1 cellular context compared by ENCODE assay signal in genomic region chr3:58173670-58174472, GRCh38.
TF ChIP-seq lines count a peak whose summit lies in the region.

No MANE protein-coding gene starts in this region.

TF ChIP-seq in HepG2, 621 proteins besides CTCF, POLR2A, EP300 and RAD21 (continued from another document and continues in another):
- TF ChIP-seq, protein P1, sequence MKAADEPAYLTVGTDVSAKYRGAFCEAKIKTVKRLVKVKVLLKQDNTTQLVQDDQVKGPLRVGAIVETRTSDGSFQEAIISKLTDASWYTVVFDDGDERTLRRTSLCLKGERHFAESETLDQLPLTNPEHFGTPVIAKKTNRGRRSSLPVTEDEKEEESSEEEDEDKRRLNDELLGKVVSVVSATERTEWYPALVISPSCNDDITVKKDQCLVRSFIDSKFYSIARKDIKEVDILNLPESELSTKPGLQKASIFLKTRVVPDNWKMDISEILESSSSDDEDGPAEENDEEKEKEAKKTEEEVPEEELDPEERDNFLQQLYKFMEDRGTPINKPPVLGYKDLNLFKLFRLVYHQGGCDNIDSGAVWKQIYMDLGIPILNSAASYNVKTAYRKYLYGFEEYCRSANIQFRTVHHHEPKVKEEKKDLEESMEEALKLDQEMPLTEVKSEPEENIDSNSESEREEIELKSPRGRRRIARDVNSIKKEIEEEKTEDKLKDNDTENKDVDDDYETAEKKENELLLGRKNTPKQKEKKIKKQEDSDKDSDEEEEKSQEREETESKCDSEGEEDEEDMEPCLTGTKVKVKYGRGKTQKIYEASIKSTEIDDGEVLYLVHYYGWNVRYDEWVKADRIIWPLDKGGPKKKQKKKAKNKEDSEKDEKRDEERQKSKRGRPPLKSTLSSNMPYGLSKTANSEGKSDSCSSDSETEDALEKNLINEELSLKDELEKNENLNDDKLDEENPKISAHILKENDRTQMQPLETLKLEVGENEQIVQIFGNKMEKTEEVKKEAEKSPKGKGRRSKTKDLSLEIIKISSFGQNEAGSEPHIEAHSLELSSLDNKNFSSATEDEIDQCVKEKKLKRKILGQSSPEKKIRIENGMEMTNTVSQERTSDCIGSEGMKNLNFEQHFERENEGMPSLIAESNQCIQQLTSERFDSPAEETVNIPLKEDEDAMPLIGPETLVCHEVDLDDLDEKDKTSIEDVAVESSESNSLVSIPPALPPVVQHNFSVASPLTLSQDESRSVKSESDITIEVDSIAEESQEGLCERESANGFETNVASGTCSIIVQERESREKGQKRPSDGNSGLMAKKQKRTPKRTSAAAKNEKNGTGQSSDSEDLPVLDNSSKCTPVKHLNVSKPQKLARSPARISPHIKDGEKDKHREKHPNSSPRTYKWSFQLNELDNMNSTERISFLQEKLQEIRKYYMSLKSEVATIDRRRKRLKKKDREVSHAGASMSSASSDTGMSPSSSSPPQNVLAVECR (CRISPR knock-in tag; IDR thresholded peaks at IDR 0.05; ENCODE audit: borderline replicate concordance): peak; percentile 65; the same call in 1 of the 2 replicates
- no peak for TF ChIP-seq HIVEP1 (CRISPR knock-in tag; IDR thresholded peaks at IDR 0.05)
- TF ChIP-seq ZNF136 (CRISPR knock-in tag; IDR thresholded peaks at IDR 0.05; ENCODE audit: low read depth): no peak; the same call in 1 of the 2 replicates
- TF ChIP-seq ZSCAN9 (CRISPR knock-in tag; IDR thresholded peaks at IDR 0.05; ENCODE audit: borderline replicate concordance): no peak
- TF ChIP-seq, protein P2, sequence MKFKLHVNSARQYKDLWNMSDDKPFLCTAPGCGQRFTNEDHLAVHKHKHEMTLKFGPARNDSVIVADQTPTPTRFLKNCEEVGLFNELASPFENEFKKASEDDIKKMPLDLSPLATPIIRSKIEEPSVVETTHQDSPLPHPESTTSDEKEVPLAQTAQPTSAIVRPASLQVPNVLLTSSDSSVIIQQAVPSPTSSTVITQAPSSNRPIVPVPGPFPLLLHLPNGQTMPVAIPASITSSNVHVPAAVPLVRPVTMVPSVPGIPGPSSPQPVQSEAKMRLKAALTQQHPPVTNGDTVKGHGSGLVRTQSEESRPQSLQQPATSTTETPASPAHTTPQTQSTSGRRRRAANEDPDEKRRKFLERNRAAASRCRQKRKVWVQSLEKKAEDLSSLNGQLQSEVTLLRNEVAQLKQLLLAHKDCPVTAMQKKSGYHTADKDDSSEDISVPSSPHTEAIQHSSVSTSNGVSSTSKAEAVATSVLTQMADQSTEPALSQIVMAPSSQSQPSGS (CRISPR knock-in tag; IDR thresholded peaks at IDR 0.05): peak; percentile 32; the same call in 1 of the 2 replicates
- no peak for TF ChIP-seq NFIB (CRISPR knock-in tag; IDR thresholded peaks at IDR 0.05; ENCODE audit: borderline replicate concordance)
- TF ChIP-seq ZFP36L1 (CRISPR knock-in tag; IDR thresholded peaks at IDR 0.05): peak; percentile 50; the same call in 1 of the 2 replicates
- TF ChIP-seq, protein P3, sequence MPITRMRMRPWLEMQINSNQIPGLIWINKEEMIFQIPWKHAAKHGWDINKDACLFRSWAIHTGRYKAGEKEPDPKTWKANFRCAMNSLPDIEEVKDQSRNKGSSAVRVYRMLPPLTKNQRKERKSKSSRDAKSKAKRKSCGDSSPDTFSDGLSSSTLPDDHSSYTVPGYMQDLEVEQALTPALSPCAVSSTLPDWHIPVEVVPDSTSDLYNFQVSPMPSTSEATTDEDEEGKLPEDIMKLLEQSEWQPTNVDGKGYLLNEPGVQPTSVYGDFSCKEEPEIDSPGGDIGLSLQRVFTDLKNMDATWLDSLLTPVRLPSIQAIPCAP (CRISPR knock-in tag; IDR thresholded peaks at IDR 0.05; ENCODE audit: low read depth): no peak
- peak; percentile 70; the same call in 1 of the 2 replicates for TF ChIP-seq ZNF776 (CRISPR knock-in tag; IDR thresholded peaks at IDR 0.05)
- peak; percentile 33; the same call in 1 of the 2 replicates for TF ChIP-seq SMC3 (IDR thresholded peaks at IDR 0.05; ENCODE audit: low read length)
- TF ChIP-seq, protein P4, sequence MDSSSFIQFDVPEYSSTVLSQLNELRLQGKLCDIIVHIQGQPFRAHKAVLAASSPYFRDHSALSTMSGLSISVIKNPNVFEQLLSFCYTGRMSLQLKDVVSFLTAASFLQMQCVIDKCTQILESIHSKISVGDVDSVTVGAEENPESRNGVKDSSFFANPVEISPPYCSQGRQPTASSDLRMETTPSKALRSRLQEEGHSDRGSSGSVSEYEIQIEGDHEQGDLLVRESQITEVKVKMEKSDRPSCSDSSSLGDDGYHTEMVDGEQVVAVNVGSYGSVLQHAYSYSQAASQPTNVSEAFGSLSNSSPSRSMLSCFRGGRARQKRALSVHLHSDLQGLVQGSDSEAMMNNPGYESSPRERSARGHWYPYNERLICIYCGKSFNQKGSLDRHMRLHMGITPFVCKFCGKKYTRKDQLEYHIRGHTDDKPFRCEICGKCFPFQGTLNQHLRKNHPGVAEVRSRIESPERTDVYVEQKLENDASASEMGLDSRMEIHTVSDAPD (CRISPR knock-in tag; IDR thresholded peaks at IDR 0.05): no peak
- TF ChIP-seq ZMAT3 (CRISPR knock-in tag; conservative IDR thresholded peaks at IDR 0.05): 0 out of 2 replicates have a peak, but pooled peaks have one; percentile 66
- TF ChIP-seq ZNF552 (CRISPR knock-in tag; IDR thresholded peaks at IDR 0.05; ENCODE audit: borderline replicate concordance): no peak
- no peak for TF ChIP-seq MATR3 (CRISPR knock-in tag; IDR thresholded peaks at IDR 0.05)
- TF ChIP-seq MED1 (CRISPR knock-in tag; IDR thresholded peaks at IDR 0.05): peak; percentile 80
- TF ChIP-seq ZNF580 (CRISPR knock-in tag; IDR thresholded peaks at IDR 0.05; ENCODE audit: borderline replicate concordance, low read depth): no peak; the same call in 1 of the 2 replicates
- no peak for TF ChIP-seq ELF4 (CRISPR knock-in tag; IDR thresholded peaks at IDR 0.05; ENCODE audit: borderline replicate concordance)
- TF ChIP-seq ZFP37 (CRISPR knock-in tag; IDR thresholded peaks at IDR 0.05; ENCODE audit: borderline replicate concordance): no peak
- no peak for TF ChIP-seq SMARCC2 (IDR thresholded peaks at IDR 0.05)
- peak; percentile 84; the same call in 1 of the 2 replicates for TF ChIP-seq BRCA1 (CRISPR knock-in tag; IDR thresholded peaks at IDR 0.05)
- TF ChIP-seq RELA (CRISPR knock-in tag; IDR thresholded peaks at IDR 0.05): no peak
- 0 out of 2 replicates have a peak, but pooled peaks have one; percentile 34 for TF ChIP-seq ETV5 (CRISPR knock-in tag; IDR thresholded peaks at IDR 0.05; ENCODE audit: borderline replicate concordance)
- TF ChIP-seq ZNF234 (CRISPR knock-in tag; conservative IDR thresholded peaks at IDR 0.05): no peak
- TF ChIP-seq SOX13 (IDR thresholded peaks at IDR 0.05): no peak
- TF ChIP-seq SOX13 (CRISPR knock-in tag; conservative IDR thresholded peaks at IDR 0.05 in 1 of 2, IDR thresholded peaks at IDR 0.05 in 1 of 2): peak in 1 of 2 experiments; percentile 68; a peak in 2 of 4 replicates
- TF ChIP-seq ZNF484 (CRISPR knock-in tag; IDR thresholded peaks at IDR 0.05; ENCODE audit: borderline replicate concordance, low read depth): no peak
- TF ChIP-seq, protein P5, sequence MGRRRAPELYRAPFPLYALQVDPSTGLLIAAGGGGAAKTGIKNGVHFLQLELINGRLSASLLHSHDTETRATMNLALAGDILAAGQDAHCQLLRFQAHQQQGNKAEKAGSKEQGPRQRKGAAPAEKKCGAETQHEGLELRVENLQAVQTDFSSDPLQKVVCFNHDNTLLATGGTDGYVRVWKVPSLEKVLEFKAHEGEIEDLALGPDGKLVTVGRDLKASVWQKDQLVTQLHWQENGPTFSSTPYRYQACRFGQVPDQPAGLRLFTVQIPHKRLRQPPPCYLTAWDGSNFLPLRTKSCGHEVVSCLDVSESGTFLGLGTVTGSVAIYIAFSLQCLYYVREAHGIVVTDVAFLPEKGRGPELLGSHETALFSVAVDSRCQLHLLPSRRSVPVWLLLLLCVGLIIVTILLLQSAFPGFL (CRISPR knock-in tag; IDR thresholded peaks at IDR 0.05): no peak
- TF ChIP-seq, protein P6, sequence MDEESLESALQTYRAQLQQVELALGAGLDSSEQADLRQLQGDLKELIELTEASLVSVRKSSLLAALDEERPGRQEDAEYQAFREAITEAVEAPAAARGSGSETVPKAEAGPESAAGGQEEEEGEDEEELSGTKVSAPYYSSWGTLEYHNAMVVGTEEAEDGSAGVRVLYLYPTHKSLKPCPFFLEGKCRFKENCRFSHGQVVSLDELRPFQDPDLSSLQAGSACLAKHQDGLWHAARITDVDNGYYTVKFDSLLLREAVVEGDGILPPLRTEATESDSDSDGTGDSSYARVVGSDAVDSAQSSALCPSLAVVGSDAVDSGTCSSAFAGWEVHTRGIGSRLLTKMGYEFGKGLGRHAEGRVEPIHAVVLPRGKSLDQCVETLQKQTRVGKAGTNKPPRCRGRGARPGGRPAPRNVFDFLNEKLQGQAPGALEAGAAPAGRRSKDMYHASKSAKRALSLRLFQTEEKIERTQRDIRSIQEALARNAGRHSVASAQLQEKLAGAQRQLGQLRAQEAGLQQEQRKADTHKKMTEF (CRISPR knock-in tag; IDR thresholded peaks at IDR 0.05): 0 out of 2 replicates have a peak, but pooled peaks have one; percentile 53
- peak; percentile 74 for TF ChIP-seq RARA (CRISPR knock-in tag; IDR thresholded peaks at IDR 0.05)
- TF ChIP-seq ZNF660 (CRISPR knock-in tag; IDR thresholded peaks at IDR 0.05; ENCODE audit: borderline replicate concordance, low read depth): no peak
- TF ChIP-seq TOE1 (CRISPR knock-in tag; IDR thresholded peaks at IDR 0.05): no peak
- TF ChIP-seq ZFP90 (CRISPR knock-in tag; IDR thresholded peaks at IDR 0.05; ENCODE audit: borderline replicate concordance): peak; percentile 71; the same call in 1 of the 2 replicates
- no peak for TF ChIP-seq ZNF335 (CRISPR knock-in tag; IDR thresholded peaks at IDR 0.05)
- TF ChIP-seq THYN1 (CRISPR knock-in tag; IDR thresholded peaks at IDR 0.05; ENCODE audit: borderline replicate concordance, low read depth): no peak
- no peak for TF ChIP-seq HOXA9 (CRISPR knock-in tag; IDR thresholded peaks at IDR 0.05; ENCODE audit: borderline replicate concordance)
- TF ChIP-seq MAFF (IDR thresholded peaks at IDR 0.05; ENCODE audit: low read depth, low read length): no peak
- TF ChIP-seq, protein P7, sequence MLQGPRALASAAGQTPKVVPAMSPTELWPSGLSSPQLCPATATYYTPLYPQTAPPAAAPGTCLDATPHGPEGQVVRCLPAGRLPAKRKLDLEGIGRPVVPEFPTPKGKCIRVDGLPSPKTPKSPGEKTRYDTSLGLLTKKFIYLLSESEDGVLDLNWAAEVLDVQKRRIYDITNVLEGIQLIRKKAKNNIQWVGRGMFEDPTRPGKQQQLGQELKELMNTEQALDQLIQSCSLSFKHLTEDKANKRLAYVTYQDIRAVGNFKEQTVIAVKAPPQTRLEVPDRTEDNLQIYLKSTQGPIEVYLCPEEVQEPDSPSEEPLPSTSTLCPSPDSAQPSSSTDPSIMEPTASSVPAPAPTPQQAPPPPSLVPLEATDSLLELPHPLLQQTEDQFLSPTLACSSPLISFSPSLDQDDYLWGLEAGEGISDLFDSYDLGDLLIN (CRISPR knock-in tag; IDR thresholded peaks at IDR 0.05; ENCODE audit: borderline replicate concordance): no peak
- TF ChIP-seq ZBTB20 (CRISPR knock-in tag; IDR thresholded peaks at IDR 0.05; ENCODE audit: borderline replicate concordance, low read depth): peak; percentile 10; the same call in 1 of the 2 replicates
- peak; percentile 6 for TF ChIP-seq AGO2 (optimal IDR thresholded peaks at IDR 0.05; ENCODE audit: low read depth, low read length)
- no peak for TF ChIP-seq ZNF737 (CRISPR knock-in tag; IDR thresholded peaks at IDR 0.05; ENCODE audit: borderline replicate concordance)
- TF ChIP-seq HNRNPH1 (optimal IDR thresholded peaks at IDR 0.05; ENCODE audit: low read depth, low read length): no peak
- TF ChIP-seq, protein P8, sequence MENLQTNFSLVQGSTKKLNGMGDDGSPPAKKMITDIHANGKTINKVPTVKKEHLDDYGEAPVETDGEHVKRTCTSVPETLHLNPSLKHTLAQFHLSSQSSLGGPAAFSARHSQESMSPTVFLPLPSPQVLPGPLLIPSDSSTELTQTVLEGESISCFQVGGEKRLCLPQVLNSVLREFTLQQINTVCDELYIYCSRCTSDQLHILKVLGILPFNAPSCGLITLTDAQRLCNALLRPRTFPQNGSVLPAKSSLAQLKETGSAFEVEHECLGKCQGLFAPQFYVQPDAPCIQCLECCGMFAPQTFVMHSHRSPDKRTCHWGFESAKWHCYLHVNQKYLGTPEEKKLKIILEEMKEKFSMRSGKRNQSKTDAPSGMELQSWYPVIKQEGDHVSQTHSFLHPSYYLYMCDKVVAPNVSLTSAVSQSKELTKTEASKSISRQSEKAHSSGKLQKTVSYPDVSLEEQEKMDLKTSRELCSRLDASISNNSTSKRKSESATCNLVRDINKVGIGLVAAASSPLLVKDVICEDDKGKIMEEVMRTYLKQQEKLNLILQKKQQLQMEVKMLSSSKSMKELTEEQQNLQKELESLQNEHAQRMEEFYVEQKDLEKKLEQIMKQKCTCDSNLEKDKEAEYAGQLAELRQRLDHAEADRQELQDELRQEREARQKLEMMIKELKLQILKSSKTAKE (CRISPR knock-in tag; IDR thresholded peaks at IDR 0.05; ENCODE audit: borderline replicate concordance): peak; percentile 48
- no peak for TF ChIP-seq SP5 (CRISPR knock-in tag; IDR thresholded peaks at IDR 0.05; ENCODE audit: borderline replicate concordance, low read depth)
- TF ChIP-seq MED13 (CRISPR knock-in tag; IDR thresholded peaks at IDR 0.05): peak; percentile 41; the same call in 1 of the 2 replicates
- TF ChIP-seq FOXO1 (CRISPR knock-in tag; IDR thresholded peaks at IDR 0.05): peak; percentile 57; the same call in 1 of the 2 replicates
- TF ChIP-seq SIX4 (CRISPR knock-in tag; IDR thresholded peaks at IDR 0.05): peak; percentile 96
- TF ChIP-seq ZFYVE20 (CRISPR knock-in tag; IDR thresholded peaks at IDR 0.05; ENCODE audit: borderline replicate concordance, low read depth): no peak
- 0 out of 4 replicates have a peak, but pooled peaks of 1 of the 2 experiments have one; percentile 30 for TF ChIP-seq HMGXB4 (CRISPR knock-in tag; IDR thresholded peaks at IDR 0.05; ENCODE audit: borderline replicate concordance in 1 of 2, low read depth in 1 of 2)
